ENCODE assay signal across 25 cellular contexts in genomic region chr2:237030382-237030781, GRCh38.
"Had no signal": no experiment of that assay in that cellular context is flagged by ENCODE, and none has a peak within 500 bp of the region (broad histone marks: within the 10 kb centered on the region; RNA-seq: fewer than 3 reads in every experiment).

No MANE protein-coding gene starts in this region.

- H3K4me3 ChIP-seq: stomach, suprapubic skin, testis, thoracic aorta, thyroid gland, tibial artery, tibial nerve, transverse colon, upper lobe of left lung, upper lobe of right lung, uterus, vagina had no signal

- H3K27ac ChIP-seq: stomach, suprapubic skin, testis, thoracic aorta, thyroid gland, tibial artery, tibial nerve, transverse colon, upper lobe of left lung, upper lobe of right lung, uterus, vagina had no signal

- H3K4me1 ChIP-seq: suprapubic skin, testis, upper lobe of right lung, uterus, vagina had no signal

- H3K36me3 ChIP-seq: stomach, suprapubic skin, thoracic aorta, thyroid gland, tibial artery, tibial nerve, transverse colon, upper lobe of left lung, upper lobe of right lung, uterus, vagina had no signal

- H3K27me3 ChIP-seq: stomach, suprapubic skin, testis, thyroid gland, tibial artery, tibial nerve, transverse colon, upper lobe of left lung, upper lobe of right lung, uterus, vagina had no signal

- ATAC-seq: stimulated activated effector memory CD8-positive, alpha-beta T cell treated with anti-CD3 and anti-CD28 coated beads, Interleukin-12 subunit alpha, Interleukin-12 subunit beta, amount 100 ng/mL, for 72 hours; stimulated activated memory B cell treated with anti-CD40 and anti-IgM and Interleukin-4, amounts not matched to agents 10 μg/mL and 1 μg/mL and 100 μg/mL, for 72 hours; stimulated activated naive B cell treated with anti-CD40 and anti-IgM and Interleukin-4, amounts not matched to agents 10 μg/mL and 1 μg/mL and 100 μg/mL, for 72 hours; stimulated activated naive CD8-positive, alpha-beta T cell treated with anti-CD3 and anti-CD28 coated beads, Interleukin-15, amount 100 ng/mL, for 72 hours; stimulated activated naive CD8-positive, alpha-beta T cell treated with anti-CD3 and anti-CD28 coated beads, Interleukin-15, Interleukin-2, amounts not matched to agents 100 U/mL and 50 U/mL, for 24 hours; upper lobe of right lung had no signal

- H3K9me3 ChIP-seq: stomach, suprapubic skin, testis, thoracic aorta, thyroid gland, tibial artery, tibial nerve, transverse colon, upper lobe of left lung, upper lobe of right lung, uterus, vagina had no signal

- DNase-seq: stimulated activated CD4-positive, alpha-beta T cell treated with anti-CD3 and anti-CD28 coated beads, Interleukin-2, amount 100 ng/mL, for 48 hours; stimulated activated CD4-positive, alpha-beta T cell treated with anti-CD3 and anti-CD28 coated beads, Interleukin-4, amount 100 ng/mL, for 1 hour; stimulated activated CD4-positive, alpha-beta T cell treated with anti-CD3 and anti-CD28 coated beads, Interleukin-4, amount 100 ng/mL, for 24 hours; stimulated activated CD4-positive, alpha-beta T cell treated with anti-CD3 and anti-CD28 coated beads, Interleukin-4, amount 100 ng/mL, for 4 hours; stimulated activated CD8-positive, alpha-beta memory T cell treated with anti-CD3 and anti-CD28 coated beads, Interleukin-4, amount 100 ng/mL, for 48 hours; stimulated activated naive B cell treated with anti-CD40 and anti-IgM and Interleukin-4, amounts not matched to agents 10 μg/mL and 1 μg/mL and 100 μg/mL, for 72 hours; stimulated activated naive CD4-positive, alpha-beta T cell; stimulated activated naive CD4-positive, alpha-beta T cell treated with Interleukin-2 at 50 U/mL for 16 hours; stimulated activated naive CD8-positive, alpha-beta T cell treated with anti-CD3 and anti-CD28 coated beads, Interleukin-15, amount 100 ng/mL, for 72 hours; stimulated activated naive CD8-positive, alpha-beta T cell treated with anti-CD3 and anti-CD28 coated beads, Interleukin-15, Interleukin-2, amounts not matched to agents 100 U/mL and 50 U/mL, for 24 hours; stomach; substantia nigra; testis; thyroid gland; tibial artery; transverse colon; upper lobe of right lung; uterus had no signal
